In genomic region chr1:82861749-82862148, GRCh38 we compare ENCODE assay signal across 3 cellular contexts.
TF ChIP-seq lines count a peak whose summit lies in the region.

No MANE protein-coding gene starts in this region.

TF ChIP-seq in A549, 52 proteins besides CTCF, POLR2A, EP300 and RAD21:
- TF ChIP-seq PHF8 (IDR thresholded peaks at IDR 0.05; ENCODE audit: borderline replicate concordance, low read depth) (no peak), MAFK (IDR thresholded peaks at IDR 0.05; ENCODE audit: partially characterized antibody) (peak; percentile 65)

TF ChIP-seq in IMR-90, 13 proteins besides CTCF, POLR2A, EP300 and RAD21:
- TF ChIP-seq CHD1 (IDR thresholded peaks at IDR 0.05; ENCODE audit: low read depth, low read length) (no peak), MAZ (IDR thresholded peaks at IDR 0.05; ENCODE audit: borderline replicate concordance, low read depth, low read length) (no peak), FOS (IDR thresholded peaks at IDR 0.05; ENCODE audit: low read depth, low read length) (no peak), MXI1 (IDR thresholded peaks at IDR 0.05; ENCODE audit: borderline replicate concordance, low read depth, low read length) (no peak), MAFK (IDR thresholded peaks at IDR 0.05; ENCODE audit: low read depth, low read length) (peak; percentile 75), SMC3 (IDR thresholded peaks at IDR 0.05; ENCODE audit: low read depth, low read length) (no peak)
- TF ChIP-seq, protein P1, sequence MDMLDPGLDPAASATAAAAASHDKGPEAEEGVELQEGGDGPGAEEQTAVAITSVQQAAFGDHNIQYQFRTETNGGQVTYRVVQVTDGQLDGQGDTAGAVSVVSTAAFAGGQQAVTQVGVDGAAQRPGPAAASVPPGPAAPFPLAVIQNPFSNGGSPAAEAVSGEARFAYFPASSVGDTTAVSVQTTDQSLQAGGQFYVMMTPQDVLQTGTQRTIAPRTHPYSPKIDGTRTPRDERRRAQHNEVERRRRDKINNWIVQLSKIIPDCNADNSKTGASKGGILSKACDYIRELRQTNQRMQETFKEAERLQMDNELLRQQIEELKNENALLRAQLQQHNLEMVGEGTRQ (IDR thresholded peaks at IDR 0.05; ENCODE audit: low read depth, low read length), result no peak

TF ChIP-seq in K562, 482 proteins besides CTCF, POLR2A, EP300 and RAD21:
- no peak for TF ChIP-seq FIP1L1 (IDR thresholded peaks at IDR 0.05; ENCODE audit: low read depth, low read length, poor library complexity, severe bottlenecking)
- no peak for TF ChIP-seq SETDB1 (IDR thresholded peaks at IDR 0.05; ENCODE audit: low read length)
- no peak for TF ChIP-seq MTA3 (IDR thresholded peaks at IDR 0.05; ENCODE audit: borderline replicate concordance)
- TF ChIP-seq ZNF280B (CRISPR knock-in tag; IDR thresholded peaks at IDR 0.05), result no peak
- no peak for TF ChIP-seq KDM2B (CRISPR knock-in tag; IDR thresholded peaks at IDR 0.05)
- no peak for TF ChIP-seq ETV1 (tag; conservative IDR thresholded peaks at IDR 0.05; ENCODE audit: low read depth)
- TF ChIP-seq STAT5B (CRISPR knock-in tag; IDR thresholded peaks at IDR 0.05), result no peak
- TF ChIP-seq HDAC6 (IDR thresholded peaks at IDR 0.05; ENCODE audit: low read depth, low read length), result no peak
- no peak for TF ChIP-seq NBN (IDR thresholded peaks at IDR 0.05; ENCODE audit: low read depth)
- no peak for TF ChIP-seq SRSF1 (IDR thresholded peaks at IDR 0.05; ENCODE audit: low read depth, low read length)
- TF ChIP-seq THRAP3 (IDR thresholded peaks at IDR 0.05; ENCODE audit: borderline replicate concordance), result no peak
- TF ChIP-seq C11orf30 (IDR thresholded peaks at IDR 0.05; ENCODE audit: low read depth), result peak; percentile 31; the same call in 1 of the 2 replicates
- TF ChIP-seq RB1 (IDR thresholded peaks at IDR 0.05; ENCODE audit: low read depth), result no peak
- TF ChIP-seq MAFG (tag; conservative IDR thresholded peaks at IDR 0.05), result peak; percentile 50
- no peak for TF ChIP-seq GABPB2 (CRISPR knock-in tag; conservative IDR thresholded peaks at IDR 0.05)
- TF ChIP-seq MAFK (IDR thresholded peaks at IDR 0.05; ENCODE audit: low read length), result peak; percentile 47; the same call in 1 of the 2 replicates
- TF ChIP-seq PHB (CRISPR knock-in tag; IDR thresholded peaks at IDR 0.05), result no peak
- no peak for TF ChIP-seq ZBTB1 (CRISPR knock-in tag; IDR thresholded peaks at IDR 0.05; ENCODE audit: borderline replicate concordance, low read depth)
- peak; percentile 81 for TF ChIP-seq ZNF316 (IDR thresholded peaks at IDR 0.05)
